ENCODE assay signal across 1 cellular context in the genomic region with DNA sequence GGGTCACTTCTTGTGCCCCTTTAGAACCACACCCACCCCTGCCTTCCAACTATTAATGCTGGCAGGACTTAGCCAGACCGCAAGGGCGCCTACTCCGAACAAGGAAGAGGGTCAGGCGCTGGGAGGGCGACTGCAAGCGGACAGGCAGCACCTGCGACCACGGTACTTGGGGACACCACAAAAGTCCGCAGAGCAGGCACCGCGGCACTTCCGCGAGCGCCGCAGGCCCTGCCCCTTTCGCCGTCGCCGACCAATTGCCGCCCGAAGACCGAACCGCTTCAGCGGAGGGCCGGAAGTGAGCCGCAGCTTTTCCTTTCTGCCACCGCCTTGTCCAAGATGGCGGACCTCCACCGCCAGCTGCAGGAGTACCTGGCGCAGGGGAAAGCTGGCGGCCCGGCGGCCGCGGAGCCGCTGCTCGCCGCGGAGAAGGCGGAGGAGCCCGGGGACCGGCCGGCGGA.
A peak's percentile ranks its signal among the peaks of the same experiment; 100 is the strongest.
TF ChIP-seq lines count a peak whose summit lies in the region.

A gene with protein sequence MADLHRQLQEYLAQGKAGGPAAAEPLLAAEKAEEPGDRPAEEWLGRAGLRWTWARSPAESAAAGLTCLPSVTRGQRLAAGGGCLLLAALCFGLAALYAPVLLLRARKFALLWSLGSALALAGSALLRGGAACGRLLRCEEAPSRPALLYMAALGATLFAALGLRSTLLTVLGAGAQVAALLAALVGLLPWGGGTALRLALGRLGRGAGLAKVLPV (plus strand): TSS at position 305 of the 458 bp plus-strand sequence. CDS start 32 bp downstream, at position 337.

TF ChIP-seq in K562, 482 proteins besides CTCF, POLR2A, EP300 and RAD21 (continued from another document and continues in another):
- TF ChIP-seq, protein P1, sequence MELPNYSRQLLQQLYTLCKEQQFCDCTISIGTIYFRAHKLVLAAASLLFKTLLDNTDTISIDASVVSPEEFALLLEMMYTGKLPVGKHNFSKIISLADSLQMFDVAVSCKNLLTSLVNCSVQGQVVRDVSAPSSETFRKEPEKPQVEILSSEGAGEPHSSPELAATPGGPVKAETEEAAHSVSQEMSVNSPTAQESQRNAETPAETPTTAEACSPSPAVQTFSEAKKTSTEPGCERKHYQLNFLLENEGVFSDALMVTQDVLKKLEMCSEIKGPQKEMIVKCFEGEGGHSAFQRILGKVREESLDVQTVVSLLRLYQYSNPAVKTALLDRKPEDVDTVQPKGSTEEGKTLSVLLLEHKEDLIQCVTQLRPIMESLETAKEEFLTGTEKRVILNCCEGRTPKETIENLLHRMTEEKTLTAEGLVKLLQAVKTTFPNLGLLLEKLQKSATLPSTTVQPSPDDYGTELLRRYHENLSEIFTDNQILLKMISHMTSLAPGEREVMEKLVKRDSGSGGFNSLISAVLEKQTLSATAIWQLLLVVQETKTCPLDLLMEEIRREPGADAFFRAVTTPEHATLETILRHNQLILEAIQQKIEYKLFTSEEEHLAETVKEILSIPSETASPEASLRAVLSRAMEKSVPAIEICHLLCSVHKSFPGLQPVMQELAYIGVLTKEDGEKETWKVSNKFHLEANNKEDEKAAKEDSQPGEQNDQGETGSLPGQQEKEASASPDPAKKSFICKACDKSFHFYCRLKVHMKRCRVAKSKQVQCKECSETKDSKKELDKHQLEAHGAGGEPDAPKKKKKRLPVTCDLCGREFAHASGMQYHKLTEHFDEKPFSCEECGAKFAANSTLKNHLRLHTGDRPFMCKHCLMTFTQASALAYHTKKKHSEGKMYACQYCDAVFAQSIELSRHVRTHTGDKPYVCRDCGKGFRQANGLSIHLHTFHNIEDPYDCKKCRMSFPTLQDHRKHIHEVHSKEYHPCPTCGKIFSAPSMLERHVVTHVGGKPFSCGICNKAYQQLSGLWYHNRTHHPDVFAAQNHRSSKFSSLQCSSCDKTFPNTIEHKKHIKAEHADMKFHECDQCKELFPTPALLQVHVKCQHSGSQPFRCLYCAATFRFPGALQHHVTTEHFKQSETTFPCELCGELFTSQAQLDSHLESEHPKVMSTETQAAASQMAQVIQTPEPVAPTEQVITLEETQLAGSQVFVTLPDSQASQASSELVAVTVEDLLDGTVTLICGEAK (IDR thresholded peaks at IDR 0.05): peak; percentile 85
- TF ChIP-seq, protein P1 (CRISPR knock-in tag; IDR thresholded peaks at IDR 0.05): no peak
- no peak for TF ChIP-seq PYGO2 (tag; IDR thresholded peaks at IDR 0.05)
- TF ChIP-seq MYC (IDR thresholded peaks at IDR 0.05; ENCODE audit: low read depth, low read length): peak; percentile 61
- TF ChIP-seq MYC (CRISPR knock-in tag; IDR thresholded peaks at IDR 0.05; ENCODE audit: borderline replicate concordance, low read depth): no peak
- peak; percentile 21 for TF ChIP-seq HMGN3 (IDR thresholded peaks at IDR 0.05; ENCODE audit: borderline replicate concordance, extremely low read depth, insufficient read length, low read depth, low read length)
- no peak for TF ChIP-seq NFIX (CRISPR knock-in tag; IDR thresholded peaks at IDR 0.05; ENCODE audit: low read depth)
- TF ChIP-seq GTF2A2 (tag; IDR thresholded peaks at IDR 0.05): 0 out of 2 replicates have a peak, but pooled peaks have one; percentile 35
- no peak for TF ChIP-seq ZNF668 (CRISPR knock-in tag; IDR thresholded peaks at IDR 0.05)
- TF ChIP-seq MCM5 (IDR thresholded peaks at IDR 0.05; ENCODE audit: low read depth): no peak
- no peak for TF ChIP-seq RBM17 (IDR thresholded peaks at IDR 0.05; ENCODE audit: borderline replicate concordance, low read depth, low read length)
- TF ChIP-seq, protein P2, sequence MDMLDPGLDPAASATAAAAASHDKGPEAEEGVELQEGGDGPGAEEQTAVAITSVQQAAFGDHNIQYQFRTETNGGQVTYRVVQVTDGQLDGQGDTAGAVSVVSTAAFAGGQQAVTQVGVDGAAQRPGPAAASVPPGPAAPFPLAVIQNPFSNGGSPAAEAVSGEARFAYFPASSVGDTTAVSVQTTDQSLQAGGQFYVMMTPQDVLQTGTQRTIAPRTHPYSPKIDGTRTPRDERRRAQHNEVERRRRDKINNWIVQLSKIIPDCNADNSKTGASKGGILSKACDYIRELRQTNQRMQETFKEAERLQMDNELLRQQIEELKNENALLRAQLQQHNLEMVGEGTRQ (CRISPR knock-in tag; IDR thresholded peaks at IDR 0.05): peak; percentile 23; the same call in 1 of the 2 replicates
- no peak for TF ChIP-seq ZNF444 (CRISPR knock-in tag; IDR thresholded peaks at IDR 0.05)
- peak; percentile 79 for TF ChIP-seq RBM22 (IDR thresholded peaks at IDR 0.05; ENCODE audit: low read depth, low read length, poor library complexity, severe bottlenecking)
- TF ChIP-seq U2AF1 (optimal IDR thresholded peaks at IDR 0.05; ENCODE audit: low read depth, low read length): no peak
- TF ChIP-seq, protein P3, sequence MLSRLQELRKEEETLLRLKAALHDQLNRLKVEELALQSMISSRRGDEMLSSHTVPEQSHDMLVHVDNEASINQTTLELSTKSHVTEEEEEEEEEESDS (CRISPR knock-in tag; IDR thresholded peaks at IDR 0.05): no peak
- TF ChIP-seq, protein P4, sequence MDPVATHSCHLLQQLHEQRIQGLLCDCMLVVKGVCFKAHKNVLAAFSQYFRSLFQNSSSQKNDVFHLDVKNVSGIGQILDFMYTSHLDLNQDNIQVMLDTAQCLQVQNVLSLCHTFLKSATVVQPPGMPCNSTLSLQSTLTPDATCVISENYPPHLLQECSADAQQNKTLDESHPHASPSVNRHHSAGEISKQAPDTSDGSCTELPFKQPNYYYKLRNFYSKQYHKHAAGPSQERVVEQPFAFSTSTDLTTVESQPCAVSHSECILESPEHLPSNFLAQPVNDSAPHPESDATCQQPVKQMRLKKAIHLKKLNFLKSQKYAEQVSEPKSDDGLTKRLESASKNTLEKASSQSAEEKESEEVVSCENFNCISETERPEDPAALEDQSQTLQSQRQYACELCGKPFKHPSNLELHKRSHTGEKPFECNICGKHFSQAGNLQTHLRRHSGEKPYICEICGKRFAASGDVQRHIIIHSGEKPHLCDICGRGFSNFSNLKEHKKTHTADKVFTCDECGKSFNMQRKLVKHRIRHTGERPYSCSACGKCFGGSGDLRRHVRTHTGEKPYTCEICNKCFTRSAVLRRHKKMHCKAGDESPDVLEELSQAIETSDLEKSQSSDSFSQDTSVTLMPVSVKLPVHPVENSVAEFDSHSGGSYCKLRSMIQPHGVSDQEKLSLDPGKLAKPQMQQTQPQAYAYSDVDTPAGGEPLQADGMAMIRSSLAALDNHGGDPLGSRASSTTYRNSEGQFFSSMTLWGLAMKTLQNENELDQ (CRISPR knock-in tag; IDR thresholded peaks at IDR 0.05; ENCODE audit: borderline replicate concordance): no peak
- TF ChIP-seq, protein P5, sequence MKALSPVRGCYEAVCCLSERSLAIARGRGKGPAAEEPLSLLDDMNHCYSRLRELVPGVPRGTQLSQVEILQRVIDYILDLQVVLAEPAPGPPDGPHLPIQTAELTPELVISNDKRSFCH (CRISPR knock-in tag; IDR thresholded peaks at IDR 0.05): no peak
- TF ChIP-seq, protein P5 (tag; IDR thresholded peaks at IDR 0.05): no peak
- TF ChIP-seq, protein P6, sequence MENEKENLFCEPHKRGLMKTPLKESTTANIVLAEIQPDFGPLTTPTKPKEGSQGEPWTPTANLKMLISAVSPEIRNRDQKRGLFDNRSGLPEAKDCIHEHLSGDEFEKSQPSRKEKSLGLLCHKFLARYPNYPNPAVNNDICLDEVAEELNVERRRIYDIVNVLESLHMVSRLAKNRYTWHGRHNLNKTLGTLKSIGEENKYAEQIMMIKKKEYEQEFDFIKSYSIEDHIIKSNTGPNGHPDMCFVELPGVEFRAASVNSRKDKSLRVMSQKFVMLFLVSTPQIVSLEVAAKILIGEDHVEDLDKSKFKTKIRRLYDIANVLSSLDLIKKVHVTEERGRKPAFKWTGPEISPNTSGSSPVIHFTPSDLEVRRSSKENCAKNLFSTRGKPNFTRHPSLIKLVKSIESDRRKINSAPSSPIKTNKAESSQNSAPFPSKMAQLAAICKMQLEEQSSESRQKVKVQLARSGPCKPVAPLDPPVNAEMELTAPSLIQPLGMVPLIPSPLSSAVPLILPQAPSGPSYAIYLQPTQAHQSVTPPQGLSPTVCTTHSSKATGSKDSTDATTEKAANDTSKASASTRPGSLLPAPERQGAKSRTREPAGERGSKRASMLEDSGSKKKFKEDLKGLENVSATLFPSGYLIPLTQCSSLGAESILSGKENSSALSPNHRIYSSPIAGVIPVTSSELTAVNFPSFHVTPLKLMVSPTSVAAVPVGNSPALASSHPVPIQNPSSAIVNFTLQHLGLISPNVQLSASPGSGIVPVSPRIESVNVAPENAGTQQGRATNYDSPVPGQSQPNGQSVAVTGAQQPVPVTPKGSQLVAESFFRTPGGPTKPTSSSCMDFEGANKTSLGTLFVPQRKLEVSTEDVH (IDR thresholded peaks at IDR 0.05; ENCODE audit: low read depth, partially characterized antibody): peak; percentile 22
- TF ChIP-seq POLR2G (IDR thresholded peaks at IDR 0.05; ENCODE audit: low read depth, low read length): peak; percentile 93
- peak; percentile 88 for TF ChIP-seq ELF2 (CRISPR knock-in tag; IDR thresholded peaks at IDR 0.05)
- no peak for TF ChIP-seq PTRF (tag; IDR thresholded peaks at IDR 0.05)
- 0 out of 2 replicates have a peak, but pooled peaks have one; percentile 13 for TF ChIP-seq PTBP1 (IDR thresholded peaks at IDR 0.05; ENCODE audit: low read depth, low read length)
- no peak for TF ChIP-seq NFXL1 (CRISPR knock-in tag; IDR thresholded peaks at IDR 0.05)
- peak; percentile 61 for TF ChIP-seq ATF7 (IDR thresholded peaks at IDR 0.05)
- no peak for TF ChIP-seq HDGF (IDR thresholded peaks at IDR 0.05)
- peak in 1 of 2 experiments; percentile 64; a peak in 2 of 4 replicates for TF ChIP-seq SIN3A (IDR thresholded peaks at IDR 0.05; ENCODE audit: borderline replicate concordance in 2 of 2, control insufficient read depth in 1 of 2, low read depth in 2 of 2, low read length in 2 of 2)
- no peak for TF ChIP-seq FOS (IDR thresholded peaks at IDR 0.05; ENCODE audit: extremely low read depth, insufficient read length)
- no peak for TF ChIP-seq ZNF445 (CRISPR knock-in tag; IDR thresholded peaks at IDR 0.05; ENCODE audit: low read depth)
- TF ChIP-seq ZBTB7A (IDR thresholded peaks at IDR 0.05; ENCODE audit: borderline replicate concordance, control insufficient read depth, low read depth, low read length): peak; percentile 51; the same call in 1 of the 2 replicates
- no peak for TF ChIP-seq ZSCAN29 (IDR thresholded peaks at IDR 0.05)
- TF ChIP-seq CEBPG (CRISPR knock-in tag; IDR thresholded peaks at IDR 0.05): 0 out of 2 replicates have a peak, but pooled peaks have one; percentile 10
- no peak for TF ChIP-seq CEBPG (tag; conservative IDR thresholded peaks at IDR 0.05 in 1 of 2, IDR thresholded peaks at IDR 0.05 in 1 of 2)
- peak; percentile 10 for TF ChIP-seq NEUROD1 (IDR thresholded peaks at IDR 0.05; ENCODE audit: borderline replicate concordance, low read depth, low read length, partially characterized antibody)
- TF ChIP-seq FOXK2 (conservative IDR thresholded peaks at IDR 0.05 in 1 of 2, IDR thresholded peaks at IDR 0.05 in 1 of 2; ENCODE audit: low read depth in 2 of 2): peak in 1 of 2 experiments; percentile 28; a peak in 2 of 4 replicates
- peak; percentile 81; the same call in 1 of the 2 replicates for TF ChIP-seq ETV5 (CRISPR knock-in tag; IDR thresholded peaks at IDR 0.05; ENCODE audit: low read depth)
- TF ChIP-seq, protein P7, sequence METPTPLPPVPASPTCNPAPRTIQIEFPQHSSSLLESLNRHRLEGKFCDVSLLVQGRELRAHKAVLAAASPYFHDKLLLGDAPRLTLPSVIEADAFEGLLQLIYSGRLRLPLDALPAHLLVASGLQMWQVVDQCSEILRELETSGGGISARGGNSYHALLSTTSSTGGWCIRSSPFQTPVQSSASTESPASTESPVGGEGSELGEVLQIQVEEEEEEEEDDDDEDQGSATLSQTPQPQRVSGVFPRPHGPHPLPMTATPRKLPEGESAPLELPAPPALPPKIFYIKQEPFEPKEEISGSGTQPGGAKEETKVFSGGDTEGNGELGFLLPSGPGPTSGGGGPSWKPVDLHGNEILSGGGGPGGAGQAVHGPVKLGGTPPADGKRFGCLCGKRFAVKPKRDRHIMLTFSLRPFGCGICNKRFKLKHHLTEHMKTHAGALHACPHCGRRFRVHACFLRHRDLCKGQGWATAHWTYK (CRISPR knock-in tag; IDR thresholded peaks at IDR 0.05): peak; percentile 86
- TF ChIP-seq, protein P8, sequence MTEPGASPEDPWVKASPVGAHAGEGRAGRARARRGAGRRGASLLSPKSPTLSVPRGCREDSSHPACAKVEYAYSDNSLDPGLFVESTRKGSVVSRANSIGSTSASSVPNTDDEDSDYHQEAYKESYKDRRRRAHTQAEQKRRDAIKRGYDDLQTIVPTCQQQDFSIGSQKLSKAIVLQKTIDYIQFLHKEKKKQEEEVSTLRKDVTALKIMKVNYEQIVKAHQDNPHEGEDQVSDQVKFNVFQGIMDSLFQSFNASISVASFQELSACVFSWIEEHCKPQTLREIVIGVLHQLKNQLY (CRISPR knock-in tag; conservative IDR thresholded peaks at IDR 0.05): 0 out of 4 replicates have a peak, but pooled peaks of 1 of the 2 experiments have one; percentile 27
- peak; percentile 59; the same call in 1 of the 2 replicates for TF ChIP-seq HCFC1 (IDR thresholded peaks at IDR 0.05; ENCODE audit: low read depth, low read length)
- TF ChIP-seq SETDB1 (IDR thresholded peaks at IDR 0.05; ENCODE audit: low read length): no peak
- no peak for TF ChIP-seq FOXA1 (IDR thresholded peaks at IDR 0.05; ENCODE audit: borderline replicate concordance)
- TF ChIP-seq ZBTB1 (CRISPR knock-in tag; IDR thresholded peaks at IDR 0.05; ENCODE audit: borderline replicate concordance, low read depth): 0 out of 2 replicates have a peak, but pooled peaks have one; percentile 14
